In the genomic region with DNA sequence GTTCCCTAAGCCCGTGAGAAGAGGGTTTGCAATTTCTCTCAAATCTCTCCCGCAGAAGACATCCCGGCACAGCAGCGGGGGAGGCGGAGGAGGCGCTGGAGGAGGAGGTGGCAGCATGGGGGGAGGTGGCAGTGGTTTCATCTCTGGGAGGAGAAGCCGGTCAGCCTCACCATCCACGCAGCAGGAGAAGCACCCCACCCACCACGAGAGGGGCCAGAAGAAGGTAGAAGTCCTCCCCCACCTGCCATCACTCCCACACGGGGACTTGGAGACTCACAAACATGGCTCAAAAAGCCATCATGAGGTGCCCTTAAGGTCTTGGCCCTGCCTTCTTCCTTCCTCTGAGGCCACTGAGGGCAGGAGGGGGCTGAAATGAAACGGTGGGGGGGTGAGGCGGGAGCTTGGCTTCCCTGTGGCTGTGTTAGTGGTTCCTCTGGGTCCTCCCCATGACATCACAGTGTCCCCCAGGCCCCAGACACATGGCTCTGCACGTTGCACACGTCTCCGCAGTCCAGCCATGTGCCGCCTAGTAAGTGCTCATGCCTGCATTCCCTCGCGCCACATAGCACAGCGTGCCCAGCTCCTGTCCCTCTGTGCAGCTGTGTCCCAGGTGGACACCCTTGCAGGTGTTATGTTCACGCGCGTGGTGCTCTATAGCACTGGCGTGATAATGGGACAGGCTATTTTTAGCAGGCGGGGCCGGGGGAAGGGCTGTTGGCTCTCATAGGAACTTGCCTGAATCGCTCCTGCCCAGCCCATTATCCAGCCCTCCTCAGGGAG, we compare ENCODE assay signal across 2 cellular contexts.
TF ChIP-seq lines count a peak whose summit lies in the region.

No MANE protein-coding gene starts in this region.

TF ChIP-seq in HEK293, 187 proteins besides CTCF, POLR2A, EP300 and RAD21:
- TF ChIP-seq EGR2 (tag by site-specific recombination; IDR thresholded peaks at IDR 0.05; ENCODE audit: low read depth) (peak; percentile 81), ZNF394 (tag by site-specific recombination; IDR thresholded peaks at IDR 0.05; ENCODE audit: borderline replicate concordance) (no peak), ZFHX2 (tag by site-specific recombination; conservative IDR thresholded peaks at IDR 0.05) (peak; percentile 70), ZIC2 (tag by site-specific recombination; IDR thresholded peaks at IDR 0.05) (peak; percentile 59)
- TF ChIP-seq, protein P1, sequence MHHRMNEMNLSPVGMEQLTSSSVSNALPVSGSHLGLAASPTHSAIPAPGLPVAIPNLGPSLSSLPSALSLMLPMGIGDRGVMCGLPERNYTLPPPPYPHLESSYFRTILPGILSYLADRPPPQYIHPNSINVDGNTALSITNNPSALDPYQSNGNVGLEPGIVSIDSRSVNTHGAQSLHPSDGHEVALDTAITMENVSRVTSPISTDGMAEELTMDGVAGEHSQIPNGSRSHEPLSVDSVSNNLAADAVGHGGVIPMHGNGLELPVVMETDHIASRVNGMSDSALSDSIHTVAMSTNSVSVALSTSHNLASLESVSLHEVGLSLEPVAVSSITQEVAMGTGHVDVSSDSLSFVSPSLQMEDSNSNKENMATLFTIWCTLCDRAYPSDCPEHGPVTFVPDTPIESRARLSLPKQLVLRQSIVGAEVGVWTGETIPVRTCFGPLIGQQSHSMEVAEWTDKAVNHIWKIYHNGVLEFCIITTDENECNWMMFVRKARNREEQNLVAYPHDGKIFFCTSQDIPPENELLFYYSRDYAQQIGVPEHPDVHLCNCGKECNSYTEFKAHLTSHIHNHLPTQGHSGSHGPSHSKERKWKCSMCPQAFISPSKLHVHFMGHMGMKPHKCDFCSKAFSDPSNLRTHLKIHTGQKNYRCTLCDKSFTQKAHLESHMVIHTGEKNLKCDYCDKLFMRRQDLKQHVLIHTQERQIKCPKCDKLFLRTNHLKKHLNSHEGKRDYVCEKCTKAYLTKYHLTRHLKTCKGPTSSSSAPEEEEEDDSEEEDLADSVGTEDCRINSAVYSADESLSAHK (tag by site-specific recombination; IDR thresholded peaks at IDR 0.05) = no peak

TF ChIP-seq in GM12878, 131 proteins besides CTCF, POLR2A, EP300 and RAD21:
- TF ChIP-seq ZZZ3 (IDR thresholded peaks at IDR 0.05; ENCODE audit: control insufficient read depth, insufficient read length, low read depth) (no peak), POLR2AphosphoS2 (IDR thresholded peaks at IDR 0.05; ENCODE audit: low read depth, low read length) (peak; percentile 34; the same call in 1 of the 2 replicates)
